Comparison of ENCODE assay signal across 8 cellular contexts in the genomic region with DNA sequence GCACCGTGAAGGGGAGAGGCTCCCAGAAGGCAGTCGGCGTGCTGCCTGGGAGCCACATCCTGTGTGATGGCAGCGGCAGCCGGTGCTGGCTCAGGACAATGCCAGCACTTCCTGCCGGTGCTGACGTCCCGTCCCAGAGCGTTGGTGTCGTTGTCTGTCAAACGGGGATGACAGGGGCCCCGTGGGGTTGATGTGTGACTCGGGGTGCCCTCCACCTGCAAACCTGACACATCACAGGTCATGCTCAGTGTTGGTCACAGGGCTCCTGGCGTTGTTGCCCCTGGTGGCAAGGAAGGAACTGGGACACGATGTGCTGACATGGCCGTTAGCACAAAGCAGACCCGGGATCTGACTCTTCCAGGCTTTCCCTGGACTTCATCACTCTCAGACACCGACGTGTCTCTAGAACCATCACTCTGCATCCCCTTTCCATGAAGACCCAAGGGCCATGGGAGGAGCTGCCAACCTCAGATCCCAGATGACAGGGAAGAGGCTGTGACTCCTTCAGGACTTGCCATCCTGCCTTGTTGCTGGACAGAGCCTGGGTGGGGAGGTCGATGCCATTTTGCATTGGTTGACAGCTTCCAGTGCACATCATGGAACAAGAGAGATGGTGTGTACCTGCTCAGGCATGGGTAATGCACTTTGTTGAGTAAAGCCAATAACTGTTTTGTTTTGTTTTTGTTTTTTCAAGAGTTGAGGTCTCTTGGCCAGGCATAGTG. TPM values are rescaled to one million over a fixed set of nuclear protein-coding genes. Genes with fewer than 3 reads are reported as not detected.
DNase-seq lines count a peak whose midpoint lies in the region; ATAC-seq and TF ChIP-seq lines count a peak whose summit lies in the region.

No MANE protein-coding gene starts in this region.

- H3K27ac ChIP-seq in cardiac muscle cell = peak overlapping the region; percentile 4

- no peaks in the 10 kb centered on the region for H3K9me3 ChIP-seq in cardiac muscle cell (ENCODE audit: low read depth)

- intact Hi-C loops in lower leg skin (cut with DNase I; ENCODE audit: low total_unique reads) = no loop called here

- ATAC-seq in HG02759 (IDR thresholded peaks at IDR 0.05; ENCODE audit: unreplicated experiment) (no peak), HG02840 (IDR thresholded peaks at IDR 0.05; ENCODE audit: low FRiP score, unreplicated experiment) (no peak)

- WGBS in lower leg skin, 2 donors = 32 to 34% methylated on average over 12 to 19 of the region's 20 CpGs

- in situ Hi-C loops in KBM-7 (cut with MboI; ENCODE audit: low pct_unique_long_range_greater_than_20kb, low sequenced_read_pairs) = no loop called here

- DNase-seq in KBM-7 = peak; percentile 18
- peak; percentile 14 to 34 for DNase-seq in activated CD8-positive, alpha-beta memory T cell treated with anti-CD3 and anti-CD28 coated beads for 1 hour (ENCODE audit: extremely low read depth in 1 of 2, low read depth in 1 of 2)
- no peak for DNase-seq in cardiac muscle cell (ENCODE audit: low read depth in 1 of 2, low spot score in 1 of 2)
- peak; percentile 6 to 24 for DNase-seq in stimulated activated CD8-positive, alpha-beta memory T cell treated with anti-CD3 and anti-CD28 coated beads, Interleukin-2, amount 100 ng/mL, for 1 hour (ENCODE audit: low read depth in 2 of 2)
- no peak for DNase-seq in lower leg skin (ENCODE audit: low spot score in 2 of 2)
- DNase-seq in anterior cingulate cortex (lab: John Stamatoyannopoulos, UW) = no peak

- no peaks in the 10 kb centered on the region for H3K36me3 ChIP-seq in cardiac muscle cell

- no peaks in the 10 kb centered on the region for H3K27me3 ChIP-seq in cardiac muscle cell

- TF ChIP-seq CTCF in cardiac muscle cell (IDR thresholded peaks at IDR 0.05; ENCODE audit: low read depth, low read length) (no peak), lower leg skin (IDR thresholded peaks at IDR 0.05) (no peak)

- H3K4me1 ChIP-seq in cardiac muscle cell (ENCODE audit: low read depth) = peaks cover 5% of the 10 kb centered on the region

- H3K4me3 ChIP-seq in cardiac muscle cell (no peak overlapping the region), lower leg skin (ENCODE audit: low read depth, poor library complexity, severe bottlenecking) (no peak overlapping the region)

- TF ChIP-seq POLR2A in lower leg skin (IDR thresholded peaks at IDR 0.05) = no peak

RNA-seq across cellular contexts. Expression of a gene that starts 21.5 kb away (rescaled TPM):
- total RNA-seq in cardiac muscle cell (50.3 and 52.5 TPM in 2 replicates), lower leg skin (1 to 10 TPM in 2 of 4 donors, under 1 TPM in 1, not detected in 1; 0.27 to 2.6 (median 1.1) TPM)
- 36.9 and 42.5 TPM in 2 replicates for polyA plus RNA-seq in cardiac muscle cell

RNA-seq across cellular contexts. Expression of a gene that starts 34.7 kb away (rescaled TPM):
- total RNA-seq in cardiac muscle cell (39.6 and 42.6 TPM in 2 replicates), lower leg skin (1 to 10 TPM in 2 of 4 donors, under 1 TPM in 2; 0.55 to 1.7 (median 1.2) TPM)
- 21.5 and 29.5 TPM in 2 replicates for polyA plus RNA-seq in cardiac muscle cell

Comparison
In these comparisons a context has a peak if more than half of its experiments do, and no peak if none do; other contexts are left out.
1. DNase-seq: peak in KBM-7 (single experiment), activated CD8-positive, alpha-beta memory T cell treated with anti-CD3 and anti-CD28 coated beads for 1 hour (2 of 2) and stimulated activated CD8-positive, alpha-beta memory T cell treated with anti-CD3 and anti-CD28 coated beads, Interleukin-2, amount 100 ng/mL, for 1 hour (2 of 2); none in cardiac muscle cell (0 of 2), lower leg skin (0 of 2) and anterior cingulate cortex (0 of 58).
2. RNA of a gene that starts 21.5 kb away (total RNA-seq): 50.3 to 52.5 TPM in cardiac muscle cell; 0.27 to 2.6 TPM in lower leg skin; every median in the first group is over 10 times any median in the second.
3. RNA of a gene that starts 34.7 kb away (total RNA-seq): 39.6 to 42.6 TPM in cardiac muscle cell; 0.55 to 1.7 TPM in lower leg skin; every median in the first group is over 10 times any median in the second.